8 cellular contexts compared by ENCODE assay signal in the genomic region with DNA sequence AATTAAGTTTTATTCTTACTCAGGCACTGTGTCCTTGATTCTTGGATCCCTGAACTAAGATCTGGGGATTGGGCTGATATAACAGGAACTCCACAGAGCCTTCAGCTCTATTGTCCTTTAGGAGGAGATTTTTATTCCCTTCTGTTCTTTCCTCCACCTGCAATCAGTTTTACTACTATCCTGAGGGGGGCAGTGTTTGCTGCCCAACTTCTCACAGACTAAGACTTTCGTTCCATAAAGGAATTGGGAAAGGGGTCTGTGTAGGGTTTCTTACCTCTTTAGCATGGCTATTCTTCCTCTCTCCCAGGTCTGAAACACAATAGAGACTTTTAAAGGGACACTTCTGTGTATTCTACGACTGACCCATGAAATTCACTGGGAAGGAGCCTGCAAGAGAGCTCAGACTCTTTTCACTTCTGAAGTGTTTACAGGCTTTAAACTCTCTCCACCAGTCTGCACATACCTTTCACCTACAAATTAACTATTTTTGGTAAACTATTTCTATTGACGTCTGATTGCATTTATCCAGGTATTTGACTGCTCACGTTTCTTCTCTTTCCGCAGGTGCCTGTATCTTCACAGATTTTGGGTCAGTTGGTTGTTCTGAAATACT.
DNase-seq lines count a peak whose midpoint lies in the region; ATAC-seq and TF ChIP-seq lines count a peak whose summit lies in the region.

No MANE protein-coding gene starts in this region.

- no peaks in the 10 kb centered on the region for H3K36me3 ChIP-seq in NT2/D1 (ENCODE audit: insufficient read depth, insufficient read length, low read length)
- H3K36me3 ChIP-seq in tibial artery, result no peaks in the 10 kb centered on the region

- H3K27me3 ChIP-seq in NT2/D1 (ENCODE audit: insufficient read depth, insufficient read length) (no peaks in the 10 kb centered on the region), tibial artery (no peaks in the 10 kb centered on the region)

- H3K4me1 ChIP-seq in NT2/D1 (ENCODE audit: insufficient read depth, insufficient read length) (no peaks in the 10 kb centered on the region), tibial artery (peaks cover 0 to 3% (median 0%) of the 10 kb centered on the region in 4 donors)

- H3K27ac ChIP-seq in tibial artery, result no peak overlapping the region

- H3K4me3 ChIP-seq in NT2/D1 (ENCODE audit: insufficient read length, low read depth), result no peak overlapping the region
- no peak overlapping the region for H3K4me3 ChIP-seq in fibroblast of mammary gland (ENCODE audit: control insufficient read depth, low read depth, low read length)
- H3K4me3 ChIP-seq in tibial artery, result peak overlapping the region in 1 of 2 donors; percentile 27

- TF ChIP-seq CTCF in fibroblast of mammary gland (conservative IDR thresholded peaks at IDR 0.05; ENCODE audit: control insufficient read depth, insufficient read depth, low read depth, low read length) (peak; percentile 71), tibial artery (IDR thresholded peaks at IDR 0.05) (peak; percentile 57 to 64)

- H3K9me3 ChIP-seq in NT2/D1 (ENCODE audit: insufficient read depth, low read length) (peaks cover 18% of the 10 kb centered on the region), tibial artery (no peaks in the 10 kb centered on the region)

- no peak overlapping the region for H3K9ac ChIP-seq in NT2/D1 (ENCODE audit: insufficient read length, low read depth)

- peak; percentile 3 to 34 for DNase-seq in NCI-H524 (lab: John Stamatoyannopoulos, UW)
- DNase-seq in NCI-H524 treated with DMSO at 0.1 percent for 48 hours (lab: John Stamatoyannopoulos, UW), result no peak
- DNase-seq in NT2/D1 (ENCODE audit: low read depth, low spot score), result peak; percentile 72
- peak; percentile 31 for DNase-seq in fibroblast of mammary gland (ENCODE audit: low read depth)
- no peak for DNase-seq in tibial artery
- no peak for DNase-seq in stimulated activated CD4-positive, alpha-beta T cell treated with anti-CD3 and anti-CD28 coated beads, Interleukin-4, amount 100 ng/mL, for 24 hours
- DNase-seq in central memory CD4-positive, alpha-beta T cell, result no peak

- intact Hi-C loops in tibial artery (cut with DNase I; ENCODE audit: low total_unique reads), result no loop called here

- no peak for ATAC-seq in HG02571 (IDR thresholded peaks at IDR 0.05; ENCODE audit: unreplicated experiment)

Comparison
In these comparisons a context has a peak if more than half of its experiments do, and no peak if none do; other contexts are left out.
1. DNase-seq: peak in NCI-H524 (2 of 2), NT2/D1 (single experiment) and fibroblast of mammary gland (single experiment); none in NCI-H524 treated with DMSO at 0.1 percent for 48 hours (single experiment), tibial artery (0 of 2), stimulated activated CD4-positive, alpha-beta T cell treated with anti-CD3 and anti-CD28 coated beads, Interleukin-4, amount 100 ng/mL, for 24 hours (single experiment) and central memory CD4-positive, alpha-beta T cell (single experiment).